In genomic region chr12:119340604-119341003, GRCh38 we compare ENCODE assay signal across 22 cellular contexts. TPM values are rescaled to one million over a fixed set of nuclear protein-coding genes. Genes with fewer than 3 reads are reported as not detected.
DNase-seq lines count a peak whose midpoint lies in the region; FAIRE-seq lines count a peak whose summit lies in the region.
"Had no signal": no experiment of that assay in that cellular context is flagged by ENCODE, and none has a peak within 500 bp of the region (broad histone marks: within the 10 kb centered on the region; RNA-seq: fewer than 3 reads in every experiment).

No MANE protein-coding gene starts in this region.

- H3K23ac ChIP-seq in mesenchymal stem cell (ENCODE audit: low read length in 2 of 2): no peak overlapping the region

- no peak overlapping the region for H3K27ac ChIP-seq in mesenchymal stem cell (ENCODE audit: low read length, poor library complexity, severe bottlenecking)

- H3K9ac ChIP-seq in mesenchymal stem cell (ENCODE audit: low read length): no peak overlapping the region
- H3K9ac ChIP-seq: SK-N-SH had no signal

- no peaks in the 10 kb centered on the region for H3K9me3 ChIP-seq in mesenchymal stem cell (ENCODE audit: control insufficient read depth, low read length)
- H3K9me3 ChIP-seq: HAP-1, SK-N-SH had no signal

- 80% methylated on average over 5 of the region's 7 CpGs for WGBS in mesenchymal stem cell

- no peaks in the 10 kb centered on the region for H3K27me3 Mint-ChIP-seq in activated CD4-positive, alpha-beta T cell treated with anti-CD3 and anti-CD28 coated beads, Interleukin-2, amount 10 ng/mL, durations not matched to agents 24 days and 14 days

- H2BK120ac ChIP-seq in mesenchymal stem cell (ENCODE audit: low read depth, low read length): no peak overlapping the region

- H3K36me3 ChIP-seq in mesenchymal stem cell (ENCODE audit: control insufficient read depth in 1 of 2, insufficient read depth in 2 of 2, low read depth in 1 of 2, low read length in 2 of 2): no peaks in the 10 kb centered on the region
- H3K36me3 ChIP-seq: HAP-1 had no signal

- H3K14ac ChIP-seq in mesenchymal stem cell (ENCODE audit: low read length in 2 of 2): no peak overlapping the region

- H3K4me2 ChIP-seq in mesenchymal stem cell (ENCODE audit: low read length, poor library complexity, severe bottlenecking): no peak overlapping the region
- H3K4me2 ChIP-seq: SK-N-SH had no signal

- H3K9me3 Mint-ChIP-seq in activated CD4-positive, alpha-beta T cell treated with anti-CD3 and anti-CD28 coated beads, Interleukin-2, amount 10 ng/mL, durations not matched to agents 24 days and 14 days: peaks cover 4% of the 10 kb centered on the region
- H3K9me3 Mint-ChIP-seq: T-helper 2 cell treated with Interferon-gamma antibody and Interleukin-4, amounts not matched to agents 5 μg/mL and 100 μg/mL, for 36 hours had no signal

- H3K4ac ChIP-seq in mesenchymal stem cell (ENCODE audit: low read depth in 1 of 2, low read length in 2 of 2): no peak overlapping the region

- H3K27me3 ChIP-seq in mesenchymal stem cell (ENCODE audit: control insufficient read depth in 1 of 2, insufficient read depth in 1 of 2, low read length in 2 of 2): no peaks in the 10 kb centered on the region

- intact Hi-C loops in activated CD4-positive, alpha-beta T cell treated with anti-CD3 and anti-CD28 coated beads, Interleukin-2, amount 10 ng/mL, durations not matched to agents 24 days and 14 days (cut with micrococcal nuclease): no loop called here

- H4K8ac ChIP-seq in mesenchymal stem cell (ENCODE audit: low read length): no peak overlapping the region

- no peak overlapping the region for H3K18ac ChIP-seq in mesenchymal stem cell (ENCODE audit: low read depth in 1 of 2, low read length in 2 of 2)

- DNase-seq in M059J (ENCODE audit: low read depth) (peak; percentile 2), NCI-H1930 (lab: John Stamatoyannopoulos, UW) (peak; percentile 79 to 82), NCI-H82 (lab: John Stamatoyannopoulos, UW) (peak; percentile 78), mesenchymal stem cell (no peak), HTR-8/SVneo (ENCODE audit: insufficient read length, low spot score) (no peak), Kasumi-1 (lab: John Stamatoyannopoulos, UW) (no peak)
- no peak for DNase-seq in activated CD4-positive, alpha-beta T cell treated with anti-CD3 and anti-CD28 coated beads, Interleukin-2, amount 10 ng/mL, durations not matched to agents 24 days and 14 days
- DNase-seq: C1 segment of cervical spinal cord; CD8-positive, alpha-beta memory T cell; DMS79 treated with DMSO at 0.1 percent for 48 hours; KBM-7; NCI-H1417; NCI-H2081 treated with DMSO at 0.1 percent for 48 hours; NCI-H345; NCI-H524 treated with DMSO at 0.1 percent for 48 hours; OCI-M1; SHP77 treated with DMSO at 0.1 percent for 48 hours; SK-N-SH had no signal

- no peaks in the 10 kb centered on the region for H3K4me1 ChIP-seq in mesenchymal stem cell (ENCODE audit: control insufficient read depth, insufficient read depth, low read depth, low read length)
- H3K4me1 ChIP-seq: HAP-1 had no signal

- H2BK12ac ChIP-seq in mesenchymal stem cell (ENCODE audit: low read length in 2 of 2): no peak overlapping the region

- H4K91ac ChIP-seq in mesenchymal stem cell (ENCODE audit: low read length): no peak overlapping the region

- no peak for FAIRE-seq in HTR-8/SVneo (lab: Jason Lieb, UNC)

- no peaks in the 10 kb centered on the region for H3K79me1 ChIP-seq in mesenchymal stem cell (replicated peaks; ENCODE audit: low read length, poor library complexity, severe bottlenecking)

- peak overlapping the region; percentile 11 for H2AFZ ChIP-seq in mesenchymal stem cell (ENCODE audit: low read depth, low read length)

- H2BK5ac ChIP-seq in mesenchymal stem cell (ENCODE audit: low read depth, low read length, poor library complexity, severe bottlenecking): no peak overlapping the region

- no peak overlapping the region for H3K4me3 Mint-ChIP-seq in activated CD4-positive, alpha-beta T cell treated with anti-CD3 and anti-CD28 coated beads, Interleukin-2, amount 10 ng/mL, durations not matched to agents 24 days and 14 days
- H3K4me3 Mint-ChIP-seq: CD8-positive, alpha-beta memory T cell; T-helper 2 cell treated with Interferon-gamma antibody and Interleukin-4, amounts not matched to agents 5 μg/mL and 100 μg/mL, for 36 hours had no signal

- H3K27ac Mint-ChIP-seq in activated CD4-positive, alpha-beta T cell treated with anti-CD3 and anti-CD28 coated beads, Interleukin-2, amount 10 ng/mL, durations not matched to agents 24 days and 14 days: no peak overlapping the region
- H3K27ac Mint-ChIP-seq: CD8-positive, alpha-beta memory T cell; T-helper 2 cell treated with Interferon-gamma antibody and Interleukin-4, amounts not matched to agents 5 μg/mL and 100 μg/mL, for 36 hours had no signal

- H3K4me1 Mint-ChIP-seq in activated CD4-positive, alpha-beta T cell treated with anti-CD3 and anti-CD28 coated beads, Interleukin-2, amount 10 ng/mL, durations not matched to agents 24 days and 14 days: no peaks in the 10 kb centered on the region
- H3K4me1 Mint-ChIP-seq: CD8-positive, alpha-beta memory T cell had no signal

- H2BK15ac ChIP-seq in mesenchymal stem cell (ENCODE audit: low read depth, poor library complexity, severe bottlenecking): no peak overlapping the region

- H3K36me3 Mint-ChIP-seq in activated CD4-positive, alpha-beta T cell treated with anti-CD3 and anti-CD28 coated beads, Interleukin-2, amount 10 ng/mL, durations not matched to agents 24 days and 14 days (ENCODE audit: low read depth): no peaks in the 10 kb centered on the region
- H3K36me3 Mint-ChIP-seq: CD8-positive, alpha-beta memory T cell had no signal

- H2AK5ac ChIP-seq in mesenchymal stem cell (ENCODE audit: low read length, severe bottlenecking): no peak overlapping the region

- H3K4me3 ChIP-seq in mesenchymal stem cell (ENCODE audit: insufficient read depth in 1 of 2, low read depth in 1 of 2, low read length in 2 of 2): no peak overlapping the region
- H3K4me3 ChIP-seq: HAP-1 had no signal

RNA-seq across cellular contexts. Expression of gene CCDC60, which starts 6.1 kb away (rescaled TPM):
- total RNA-seq in M059J (2014; rRNA removed; shearing (Covaris generic)): not detected in 2 replicates
- not detected for polyA plus RNA-seq in mesenchymal stem cell (2013, experiment 1 of 2)
- not detected for polyA plus RNA-seq in mesenchymal stem cell (2013, experiment 2 of 2)
- not detected in 2 replicates for total RNA-seq in activated CD4-positive, alpha-beta T cell treated with anti-CD3 and anti-CD28 coated beads, Interleukin-2, amount 10 ng/mL, durations not matched to agents 24 days and 14 days
- total RNA-seq: CD8-positive, alpha-beta memory T cell; G401; RPMI7951 had no signal
- polyA plus RNA-seq: CD8-positive, alpha-beta memory T cell; SK-N-SH had no signal

Comparison
In these comparisons a context has a peak if more than half of its experiments do, and no peak if none do; other contexts are left out.
1. DNase-seq: peak in M059J (single experiment), NCI-H1930 (2 of 2) and NCI-H82 (single experiment); none in mesenchymal stem cell (single experiment), HTR-8/SVneo (single experiment), Kasumi-1 (0 of 2) and activated CD4-positive, alpha-beta T cell treated with anti-CD3 and anti-CD28 coated beads, Interleukin-2, amount 10 ng/mL, durations not matched to agents 24 days and 14 days (single experiment).